17 cellular contexts compared by ENCODE assay signal in genomic region chr14:73732006-73732405, GRCh38. TPM values are rescaled to one million over a fixed set of nuclear protein-coding genes. Genes with fewer than 3 reads are reported as not detected.
DNase-seq lines count a peak whose midpoint lies in the region; ATAC-seq and TF ChIP-seq lines count a peak whose summit lies in the region.
"Had no signal": no experiment of that assay in that cellular context is flagged by ENCODE, and none has a peak within 500 bp of the region (broad histone marks: within the 10 kb centered on the region; RNA-seq: fewer than 3 reads in every experiment).

No MANE protein-coding gene starts in this region.

- H3K4me1 Mint-ChIP-seq in CD4-positive, alpha-beta memory T cell: peaks cover 13 to 27% (median 21%) of the 10 kb centered on the region in 4 donors
- H3K4me1 Mint-ChIP-seq in activated CD8-positive, alpha-beta T cell treated with anti-CD3 and anti-CD28 coated beads, Interleukin-2, amount 10 ng/mL, durations not matched to agents 7 days and 5 days (ENCODE audit: low read depth): peaks cover 36% of the 10 kb centered on the region
- peaks cover 10 to 35% (median 16%) of the 10 kb centered on the region in 4 donors for H3K4me1 Mint-ChIP-seq in naive thymus-derived CD8-positive, alpha-beta T cell

- H3K27me3 ChIP-seq in AG04450 (ENCODE audit: control insufficient read depth, insufficient read depth, low read length): no peaks in the 10 kb centered on the region
- no peaks in the 10 kb centered on the region for H3K27me3 ChIP-seq in CD4-positive, alpha-beta memory T cell (ENCODE audit: insufficient read depth, low read length)
- H3K27me3 ChIP-seq: BLaER1, cardiac muscle cell had no signal

- no peak for DNase-seq in AG04450 (ENCODE audit: low read depth, low spot score)
- no peak for DNase-seq in CD4-positive, alpha-beta memory T cell
- no peak for DNase-seq in activated CD8-positive, alpha-beta T cell treated with anti-CD3 and anti-CD28 coated beads, Interleukin-2, amount 10 ng/mL, durations not matched to agents 7 days and 5 days
- no peak for DNase-seq in naive thymus-derived CD8-positive, alpha-beta T cell
- DNase-seq in mucosa of descending colon: no peak
- DNase-seq in NCI-H2171 (lab: John Stamatoyannopoulos, UW): no peak
- DNase-seq in NCI-H1092 (lab: John Stamatoyannopoulos, UW): no peak
- DNase-seq: activated gamma-delta T cell treated with Interleukin-2 at 50 U/mL for 16 hours; DMS79; effector memory CD4-positive, alpha-beta T cell; NCI-H1417; posterior cingulate gyrus; SHP77; stimulated activated CD4-positive, alpha-beta T cell treated with anti-CD3 and anti-CD28 coated beads, Interleukin-12 subunit alpha, Interleukin-12 subunit beta, amount 100 ng/mL, for 4 hours; T1000 had no signal

- peaks cover 56% of the 10 kb centered on the region for H3K36me3 ChIP-seq in CD4-positive, alpha-beta memory T cell (ENCODE audit: insufficient read depth, low read length)
- peaks cover 10% of the 10 kb centered on the region for H3K36me3 ChIP-seq in mucosa of descending colon (ENCODE audit: low read depth)

- H3K4me3 Mint-ChIP-seq in CD4-positive, alpha-beta memory T cell: no peak overlapping the region
- no peak overlapping the region for H3K4me3 Mint-ChIP-seq in activated CD8-positive, alpha-beta T cell treated with anti-CD3 and anti-CD28 coated beads, Interleukin-2, amount 10 ng/mL, durations not matched to agents 7 days and 5 days
- H3K4me3 Mint-ChIP-seq in naive thymus-derived CD8-positive, alpha-beta T cell: no peak overlapping the region

- H3K4me1 ChIP-seq in CD4-positive, alpha-beta memory T cell (ENCODE audit: insufficient read depth, low read length): peaks cover 24% of the 10 kb centered on the region
- peaks cover 31% of the 10 kb centered on the region for H3K4me1 ChIP-seq in mucosa of descending colon (ENCODE audit: low read depth)

- no peak for ATAC-seq in activated CD8-positive, alpha-beta T cell treated with anti-CD3 and anti-CD28 coated beads, Interleukin-2, amount 10 ng/mL, durations not matched to agents 7 days and 5 days
- ATAC-seq in naive thymus-derived CD8-positive, alpha-beta T cell: no peak
- ATAC-seq in mucosa of descending colon: no peak

- H3K4me3 ChIP-seq in AG04450 (ENCODE audit: low read depth, low read length): no peak overlapping the region
- H3K4me3 ChIP-seq in CD4-positive, alpha-beta memory T cell (ENCODE audit: low read length in 2 of 2): no peak overlapping the region
- no peak overlapping the region for H3K4me3 ChIP-seq in mucosa of descending colon
- H3K4me3 ChIP-seq: BLaER1, cardiac muscle cell had no signal

- TF ChIP-seq CTCF in AG04450 (IDR thresholded peaks at IDR 0.05; ENCODE audit: low read depth, low read length) (no peak), mucosa of descending colon (IDR thresholded peaks at IDR 0.05) (no peak)

- no peaks in the 10 kb centered on the region for H3K9me3 Mint-ChIP-seq in CD4-positive, alpha-beta memory T cell
- no peaks in the 10 kb centered on the region for H3K9me3 Mint-ChIP-seq in activated CD8-positive, alpha-beta T cell treated with anti-CD3 and anti-CD28 coated beads, Interleukin-2, amount 10 ng/mL, durations not matched to agents 7 days and 5 days (ENCODE audit: insufficient read depth)
- no peaks in the 10 kb centered on the region for H3K9me3 Mint-ChIP-seq in naive thymus-derived CD8-positive, alpha-beta T cell

- H3K27ac Mint-ChIP-seq in CD4-positive, alpha-beta memory T cell: peak overlapping the region; percentile 22 to 86 (median 48)
- peak overlapping the region; percentile 53 for H3K27ac Mint-ChIP-seq in activated CD8-positive, alpha-beta T cell treated with anti-CD3 and anti-CD28 coated beads, Interleukin-2, amount 10 ng/mL, durations not matched to agents 7 days and 5 days
- peak overlapping the region in 9 of 10 donors; percentile 10 to 81 (median 62) for H3K27ac Mint-ChIP-seq in naive thymus-derived CD8-positive, alpha-beta T cell

- peaks cover 38 to 64% of the 10 kb centered on the region in 2 donors for H3K36me3 Mint-ChIP-seq in CD4-positive, alpha-beta memory T cell
- H3K36me3 Mint-ChIP-seq in activated CD8-positive, alpha-beta T cell treated with anti-CD3 and anti-CD28 coated beads, Interleukin-2, amount 10 ng/mL, durations not matched to agents 7 days and 5 days (ENCODE audit: low read depth): peaks cover 71% of the 10 kb centered on the region
- peaks cover 0 to 80% (median 8%) of the 10 kb centered on the region in 3 donors for H3K36me3 Mint-ChIP-seq in naive thymus-derived CD8-positive, alpha-beta T cell

- no peaks in the 10 kb centered on the region for H3K9me3 ChIP-seq in AG04450 (ENCODE audit: control insufficient read depth, insufficient read depth, low read length)
- H3K9me3 ChIP-seq in CD4-positive, alpha-beta memory T cell (ENCODE audit: control insufficient read depth in 1 of 2, low read length in 2 of 2): no peaks in the 10 kb centered on the region
- no peaks in the 10 kb centered on the region for H3K9me3 ChIP-seq in mucosa of descending colon
- H3K9me3 ChIP-seq: BLaER1 had no signal

- POLR2A ChIA-PET in AG04450 (lab: Yijun Ruan, JAX): no interaction called here
- POLR2A ChIA-PET in CD4-positive, alpha-beta memory T cell (lab: Charles Lee; ENCODE audit: partially characterized antibody): interaction anchor here (0.6 to 7.8 kb wide), 4 partner anchors 11 to 1783 kb away, joined by 3 to 62 read pairs (median 22); a partner anchor contains a TSS
- POLR2A ChIA-PET in activated CD8-positive, alpha-beta T cell treated with anti-CD3 and anti-CD28 coated beads, Interleukin-2, amount 10 ng/mL, durations not matched to agents 7 days and 5 days (lab: Charles Lee): interaction anchor here (3.0 kb wide), 1 partner anchor 10 kb away, joined by 9 read pairs; no protein-coding TSS in a partner anchor
- POLR2A ChIA-PET in naive thymus-derived CD8-positive, alpha-beta T cell (lab: Charles Lee): interaction anchor here (1.9 to 5.0 kb wide), 2 partner anchors 22 to 27 kb away, joined by 5 to 19 read pairs; no protein-coding TSS in a partner anchor

- peak overlapping the region; percentile 11 for H3K27ac ChIP-seq in AG04450 (ENCODE audit: low read depth, low read length)
- H3K27ac ChIP-seq in CD4-positive, alpha-beta memory T cell (ENCODE audit: low read depth, low read length): peak overlapping the region; percentile 24
- H3K27ac ChIP-seq: BLaER1, cardiac muscle cell had no signal

- H3K27me3 Mint-ChIP-seq in CD4-positive, alpha-beta memory T cell: no peaks in the 10 kb centered on the region
- H3K27me3 Mint-ChIP-seq in activated CD8-positive, alpha-beta T cell treated with anti-CD3 and anti-CD28 coated beads, Interleukin-2, amount 10 ng/mL, durations not matched to agents 7 days and 5 days (ENCODE audit: low read depth): no peaks in the 10 kb centered on the region
- H3K27me3 Mint-ChIP-seq in naive thymus-derived CD8-positive, alpha-beta T cell: no peaks in the 10 kb centered on the region

- CTCF ChIA-PET in AG04450 (lab: Charles Lee): interaction anchor here (1.2 to 1.3 kb wide), 2 partner anchors 10 to 94 kb away, joined by 3 read pairs; no protein-coding TSS in a partner anchor
- CTCF ChIA-PET in CD4-positive, alpha-beta memory T cell (lab: Charles Lee; ENCODE audit: partially characterized antibody): interaction anchor here (1.0 to 11.0 kb wide), 7 partner anchors 8 to 94 kb away, joined by 3 to 272 read pairs (median 6); a partner anchor contains a TSS
- CTCF ChIA-PET in activated CD8-positive, alpha-beta T cell treated with anti-CD3 and anti-CD28 coated beads, Interleukin-2, amount 10 ng/mL, durations not matched to agents 7 days and 5 days (lab: Charles Lee): interaction anchor here (2.9 to 9.2 kb wide), 3 partner anchors 12 to 95 kb away, joined by 18 to 186 read pairs (median 125); a partner anchor contains a TSS

- intact Hi-C loops in CD4-positive, alpha-beta memory T cell (cut with micrococcal nuclease): no loop called here
- intact Hi-C loops in mucosa of descending colon (cut with DNase I, micrococcal nuclease): no loop called here

RNA-seq across cellular contexts. Expression of gene PNMA1, which starts 17.8 kb away (rescaled TPM):
- polyA plus RNA-seq in AG04450 (2011; rRNA removed): 21.3 and 21.5 TPM in 2 replicates
- polyA minus RNA-seq in AG04450 (2011; rRNA and poly(A)+ RNA removed): 10.9 and 12.6 TPM in 2 replicates
- total RNA-seq in CD4-positive, alpha-beta memory T cell: 10 to 100 TPM; 53.3 to 59.3 TPM
- polyA plus RNA-seq in CD4-positive, alpha-beta memory T cell: 10 to 100 TPM; 47.8 to 56.3 TPM
- 10 to 100 TPM; 24.4 to 25.6 TPM for total RNA-seq in activated CD8-positive, alpha-beta T cell treated with anti-CD3 and anti-CD28 coated beads, Interleukin-2, amount 10 ng/mL, durations not matched to agents 7 days and 5 days
- total RNA-seq in naive thymus-derived CD8-positive, alpha-beta T cell: 10 to 100 TPM; 40.0 to 43.4 TPM
- 10 to 100 TPM; 31.6 to 37.2 (median 37.2) TPM for polyA plus RNA-seq in naive thymus-derived CD8-positive, alpha-beta T cell
- 10 to 100 TPM; 11.7 to 70.7 (median 15.5) TPM for total RNA-seq in mucosa of descending colon
